29 cellular contexts compared by ENCODE assay signal in the genomic region with DNA sequence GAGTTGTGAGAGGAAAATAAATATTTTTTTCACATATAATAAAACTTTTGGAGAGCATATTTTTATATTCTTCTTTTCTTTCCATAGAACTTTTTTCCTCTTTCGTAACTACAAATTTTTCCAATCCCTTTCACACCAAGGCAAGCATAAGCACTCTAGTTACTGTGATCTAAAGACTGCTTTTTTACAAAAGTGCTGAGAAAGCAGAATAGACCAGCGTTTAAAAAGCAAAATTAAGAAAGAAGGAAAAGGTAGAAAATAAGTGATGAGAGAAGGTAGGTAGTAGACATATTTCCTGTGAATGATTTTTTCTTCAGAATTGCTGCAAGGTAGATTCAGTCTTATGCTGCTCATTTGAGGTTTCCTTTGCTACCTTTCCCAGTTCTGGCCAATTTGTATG.
"Had no signal": no experiment of that assay in that cellular context is flagged by ENCODE, and none has a peak within 500 bp of the region (broad histone marks: within the 10 kb centered on the region; RNA-seq: fewer than 3 reads in every experiment).

No MANE protein-coding gene starts in this region.

- H3K4me1 Mint-ChIP-seq: naive B cell; natural killer cell; neural progenitor cell; stimulated activated naive B cell treated with anti-CD40 and anti-IgM and Interleukin-4, amounts not matched to agents 10 μg/mL and 1 μg/mL and 100 μg/mL, for 72 hours had no signal

- H3K36me3 Mint-ChIP-seq: mesothelial cell of epicardium; naive B cell; natural killer cell; neural progenitor cell; stimulated activated naive B cell treated with anti-CD40 and anti-IgM and Interleukin-4, amounts not matched to agents 10 μg/mL and 1 μg/mL and 100 μg/mL, for 72 hours had no signal

- H3K9me3 ChIP-seq: neutrophil, ovary, right atrium auricular region, testis, thyroid gland, transverse colon, upper lobe of left lung, vagina had no signal

- H3K4me3 Mint-ChIP-seq: mesothelial cell of epicardium; naive B cell; natural killer cell; nephron progenitor cell; neural progenitor cell; stimulated activated naive B cell treated with anti-CD40 and anti-IgM and Interleukin-4, amounts not matched to agents 10 μg/mL and 1 μg/mL and 100 μg/mL, for 72 hours had no signal

- H3K27ac ChIP-seq: hepatocyte, left ventricle myocardium inferior, neural progenitor cell, neutrophil, ovary, right atrium auricular region, skin epidermis, stomach, testis, thyroid gland, transverse colon, upper lobe of left lung, vagina had no signal

- H3K9ac ChIP-seq: neural progenitor cell had no signal

- H3K4me1 ChIP-seq: left ventricle myocardium inferior, neural progenitor cell, right atrium auricular region, stomach, testis, thyroid gland, transverse colon, vagina had no signal

- H3K4me2 ChIP-seq: hepatocyte, neural progenitor cell had no signal

- H2AFZ ChIP-seq: hepatocyte, neural progenitor cell had no signal

- H3K79me2 ChIP-seq: hepatocyte had no signal

- ATAC-seq: natural killer cell; sciatic nerve; stimulated activated naive B cell treated with anti-CD40 and anti-IgM and Interleukin-4, amounts not matched to agents 10 μg/mL and 1 μg/mL and 100 μg/mL, for 72 hours; stimulated activated naive CD8-positive, alpha-beta T cell treated with anti-CD3 and anti-CD28 coated beads, Interleukin-15, Interleukin-2, amounts not matched to agents 100 U/mL and 50 U/mL, for 24 hours had no signal

- H3K4me3 ChIP-seq: hepatocyte, left ventricle myocardium inferior, lung, neural progenitor cell, ovary, right atrium auricular region, skin epidermis, stomach, testis, thyroid gland, transverse colon, upper lobe of left lung, vagina had no signal

- H3K36me3 ChIP-seq: left ventricle myocardium inferior, neural progenitor cell, neutrophil, ovary, right atrium auricular region, stomach, thyroid gland, transverse colon, upper lobe of left lung, vagina had no signal

- H3K27me3 Mint-ChIP-seq: naive B cell; progenitor cell of endocrine pancreas; stimulated activated naive B cell treated with anti-CD40 and anti-IgM and Interleukin-4, amounts not matched to agents 10 μg/mL and 1 μg/mL and 100 μg/mL, for 72 hours had no signal

- DNase-seq: islet precursor cell; left ventricle myocardium inferior; mesendoderm; naive B cell; natural killer cell; nephron progenitor cell; occipital lobe; ovary; stimulated activated CD4-positive, alpha-beta T cell treated with anti-CD3 and anti-CD28 coated beads, Interleukin-12 subunit alpha, Interleukin-12 subunit beta, amount 100 ng/mL, for 4 hours; stimulated activated CD4-positive, alpha-beta T cell treated with anti-CD3 and anti-CD28 coated beads, Interleukin-15, amount 100 ng/mL, for 24 hours; stimulated activated CD4-positive, alpha-beta T cell treated with anti-CD3 and anti-CD28 coated beads, Interleukin-2, amount 100 ng/mL, for 24 hours; stimulated activated CD4-positive, alpha-beta T cell treated with anti-CD3 and anti-CD28 coated beads, Interleukin-4, amount 100 ng/mL, for 1 hour; stimulated activated naive B cell treated with anti-CD40 and anti-IgM and Interleukin-4, amounts not matched to agents 10 μg/mL and 1 μg/mL and 100 μg/mL, for 72 hours; stimulated activated naive CD8-positive, alpha-beta T cell treated with anti-CD3 and anti-CD28 coated beads, Interleukin-15, Interleukin-2, amounts not matched to agents 100 U/mL and 50 U/mL, for 24 hours; stomach; testis; thyroid gland; transverse colon; upper lobe of left lung had no signal

- H3K27me3 ChIP-seq: hepatocyte, neural progenitor cell, neutrophil, ovary, right atrium auricular region, stomach, testis, thyroid gland, transverse colon, upper lobe of left lung, vagina had no signal

- H3K27ac Mint-ChIP-seq: mesothelial cell of epicardium; natural killer cell; nephron progenitor cell; neural progenitor cell; progenitor cell of endocrine pancreas; stimulated activated naive B cell treated with anti-CD40 and anti-IgM and Interleukin-4, amounts not matched to agents 10 μg/mL and 1 μg/mL and 100 μg/mL, for 72 hours had no signal
